Comparison of ENCODE assay signal across 8 cellular contexts in genomic region chr17:31582151-31582907, GRCh38.
A peak's percentile ranks its signal among the peaks of the same experiment; 100 is the strongest.
DNase-seq lines count a peak whose midpoint lies in the region; ATAC-seq, FAIRE-seq and TF ChIP-seq lines count a peak whose summit lies in the region.

No MANE protein-coding gene starts in this region.

- no peak for FAIRE-seq in kidney (lab: Jason Lieb, UNC)

- no peak overlapping the region for H3K4me3 Mint-ChIP-seq in activated CD8-positive, alpha-beta T cell treated with anti-CD3 and anti-CD28 coated beads, Interleukin-2, amount 10 ng/mL, durations not matched to agents 7 days and 5 days
- no peak overlapping the region for H3K4me3 Mint-ChIP-seq in CD8-positive, alpha-beta T cell
- H3K4me3 Mint-ChIP-seq in Caco-2 (ENCODE audit: unreplicated experiment): no peak overlapping the region

- H3K27ac Mint-ChIP-seq in activated CD8-positive, alpha-beta T cell treated with anti-CD3 and anti-CD28 coated beads, Interleukin-2, amount 10 ng/mL, durations not matched to agents 7 days and 5 days: no peak overlapping the region
- H3K27ac Mint-ChIP-seq in CD8-positive, alpha-beta T cell: no peak overlapping the region
- H3K27ac Mint-ChIP-seq in Caco-2 (ENCODE audit: unreplicated experiment): no peak overlapping the region

- peak; percentile 26 for DNase-seq in activated CD8-positive, alpha-beta T cell treated with anti-CD3 and anti-CD28 coated beads, Interleukin-2, amount 10 ng/mL, durations not matched to agents 7 days and 5 days
- DNase-seq in kidney (peak; percentile 90), Caco-2 (no peak)
- DNase-seq in CD8-positive, alpha-beta T cell: no peak
- no peak for DNase-seq in activated CD4-positive, CD25-positive, alpha-beta regulatory T cell (lab: John Stamatoyannopoulos, UW)

- H3K4me1 ChIP-seq in kidney (ENCODE audit: control insufficient read depth in 1 of 2, insufficient read depth in 1 of 2, low read depth in 1 of 2, low read length in 2 of 2): peaks cover 0 to 19% of the 10 kb centered on the region in 2 donors
- H3K4me1 ChIP-seq in subcutaneous abdominal adipose tissue (ENCODE audit: control insufficient read depth in 5 of 5, insufficient read depth in 5 of 5, low read length in 5 of 5): peaks cover 21 to 75% (median 64%) of the 10 kb centered on the region in 5 donors
- H3K4me1 ChIP-seq in CD8-positive, alpha-beta T cell (ENCODE audit: insufficient read depth, low read length): no peaks in the 10 kb centered on the region
- H3K4me1 ChIP-seq in Caco-2: no peaks in the 10 kb centered on the region

- H3K4me3 ChIP-seq in kidney (ENCODE audit: low read length in 2 of 2): no peak overlapping the region
- H3K4me3 ChIP-seq in subcutaneous abdominal adipose tissue (ENCODE audit: low read depth in 1 of 5, low read length in 5 of 5): peak overlapping the region in 4 of 5 donors; percentile 17 to 40 (median 28)
- H3K4me3 ChIP-seq in CD8-positive, alpha-beta T cell (ENCODE audit: low read depth, low read length): no peak overlapping the region
- no peak overlapping the region for H3K4me3 ChIP-seq in Caco-2 (ENCODE audit: low read depth, low read length)

- H3K4me1 Mint-ChIP-seq in activated CD8-positive, alpha-beta T cell treated with anti-CD3 and anti-CD28 coated beads, Interleukin-2, amount 10 ng/mL, durations not matched to agents 7 days and 5 days (ENCODE audit: low read depth): peaks cover 4% of the 10 kb centered on the region
- no peaks in the 10 kb centered on the region for H3K4me1 Mint-ChIP-seq in CD8-positive, alpha-beta T cell (ENCODE audit: low read depth)
- H3K4me1 Mint-ChIP-seq in Caco-2 (ENCODE audit: low read depth, unreplicated experiment): no peaks in the 10 kb centered on the region

- POLR2A ChIA-PET in activated CD8-positive, alpha-beta T cell treated with anti-CD3 and anti-CD28 coated beads, Interleukin-2, amount 10 ng/mL, durations not matched to agents 7 days and 5 days (lab: Charles Lee): interaction anchor here (0.6 kb wide), 1 partner anchor 74 kb away, joined by 3 read pairs; no protein-coding TSS in a partner anchor
- POLR2A ChIA-PET in CD8-positive, alpha-beta T cell (lab: Charles Lee): no interaction called here
- POLR2A ChIA-PET in Caco-2 (lab: Charles Lee): interaction anchor here (0.6 kb wide), 1 partner anchor 161 kb away, joined by 3 read pairs; no protein-coding TSS in a partner anchor

- intact Hi-C loops in kidney (cut with DNase I) (no loop called here), Caco-2 (cut with micrococcal nuclease; ENCODE audit: unreplicated experiment) (loop anchor here (10.0 kb wide), 1 partner anchor 58 kb away; no protein-coding TSS in a partner anchor)
- intact Hi-C loops in CD8-positive, alpha-beta T cell (cut with DNase I, micrococcal nuclease): no loop called here

- H3K9ac ChIP-seq in kidney (ENCODE audit: low read length in 2 of 2): no peak overlapping the region
- H3K9ac ChIP-seq in subcutaneous abdominal adipose tissue (ENCODE audit: low read length in 5 of 5): peak overlapping the region; percentile 7 to 70 (median 44)

- TF ChIP-seq CTCF in kidney (IDR thresholded peaks at IDR 0.05; ENCODE audit: borderline replicate concordance, extremely low read depth, insufficient read depth): no peak
- no peak for TF ChIP-seq CTCF in CD8-positive, alpha-beta T cell (IDR thresholded peaks at IDR 0.05)
- TF ChIP-seq CTCF in Caco-2 (IDR thresholded peaks at IDR 0.05; ENCODE audit: insufficient read depth in 1 of 2, low read depth in 1 of 2, low read length in 1 of 2, severe bottlenecking in 1 of 2, unreplicated experiment in 1 of 2): no peak

- H3K27me3 ChIP-seq in subcutaneous abdominal adipose tissue (ENCODE audit: control insufficient read depth in 5 of 5, insufficient read depth in 4 of 5, low read length in 5 of 5) (no peaks in the 10 kb centered on the region), Caco-2 (replicated peaks; ENCODE audit: control insufficient read depth, insufficient read depth, low read length) (no peaks in the 10 kb centered on the region)
- H3K27me3 ChIP-seq in CD8-positive, alpha-beta T cell (ENCODE audit: insufficient read depth, low read length): no peaks in the 10 kb centered on the region

- H3K36me3 ChIP-seq in kidney (ENCODE audit: control insufficient read depth in 1 of 2, insufficient read depth in 2 of 2, low read length in 2 of 2) (no peaks in the 10 kb centered on the region), subcutaneous abdominal adipose tissue (ENCODE audit: control insufficient read depth in 5 of 5, insufficient read depth in 5 of 5, low read length in 5 of 5) (peaks cover 0 to 17% (median 16%) of the 10 kb centered on the region in 5 donors), Caco-2 (ENCODE audit: control insufficient read depth, insufficient read depth, low read length) (no peaks in the 10 kb centered on the region)
- H3K36me3 ChIP-seq in CD8-positive, alpha-beta T cell (ENCODE audit: insufficient read depth, low read length): no peaks in the 10 kb centered on the region

- ATAC-seq in GM19397 (IDR thresholded peaks at IDR 0.05; ENCODE audit: unreplicated experiment) (peak; percentile 53), HG02884 (IDR thresholded peaks at IDR 0.05; ENCODE audit: unreplicated experiment) (no peak)
- ATAC-seq in activated CD8-positive, alpha-beta T cell treated with anti-CD3 and anti-CD28 coated beads, Interleukin-2, amount 10 ng/mL, durations not matched to agents 7 days and 5 days: no peak
- ATAC-seq in CD8-positive, alpha-beta T cell: no peak

- H3K27me3 Mint-ChIP-seq in activated CD8-positive, alpha-beta T cell treated with anti-CD3 and anti-CD28 coated beads, Interleukin-2, amount 10 ng/mL, durations not matched to agents 7 days and 5 days (ENCODE audit: low read depth): no peaks in the 10 kb centered on the region
- peaks cover 6% of the 10 kb centered on the region for H3K27me3 Mint-ChIP-seq in CD8-positive, alpha-beta T cell (ENCODE audit: low read depth)
- H3K27me3 Mint-ChIP-seq in Caco-2 (ENCODE audit: insufficient read depth, unreplicated experiment): no peaks in the 10 kb centered on the region

- no TSS peak for BruUV-seq in Caco-2 (replicated peaks; lab: Mats Ljungman, UMichigan)

- H3K36me3 Mint-ChIP-seq in activated CD8-positive, alpha-beta T cell treated with anti-CD3 and anti-CD28 coated beads, Interleukin-2, amount 10 ng/mL, durations not matched to agents 7 days and 5 days (ENCODE audit: low read depth): no peaks in the 10 kb centered on the region
- no peaks in the 10 kb centered on the region for H3K36me3 Mint-ChIP-seq in CD8-positive, alpha-beta T cell
- H3K36me3 Mint-ChIP-seq in Caco-2 (ENCODE audit: insufficient read depth, unreplicated experiment): peaks cover 15% of the 10 kb centered on the region

- no peaks in the 10 kb centered on the region for H3K9me3 Mint-ChIP-seq in activated CD8-positive, alpha-beta T cell treated with anti-CD3 and anti-CD28 coated beads, Interleukin-2, amount 10 ng/mL, durations not matched to agents 7 days and 5 days (ENCODE audit: insufficient read depth)
- H3K9me3 Mint-ChIP-seq in CD8-positive, alpha-beta T cell: no peaks in the 10 kb centered on the region
- H3K9me3 Mint-ChIP-seq in Caco-2 (ENCODE audit: unreplicated experiment): no peaks in the 10 kb centered on the region

- CTCF ChIA-PET in activated CD8-positive, alpha-beta T cell treated with anti-CD3 and anti-CD28 coated beads, Interleukin-2, amount 10 ng/mL, durations not matched to agents 7 days and 5 days (lab: Charles Lee): interaction anchor here (1.7 kb wide), 1 partner anchor 260 kb away, joined by 5 read pairs; no protein-coding TSS in a partner anchor
- CTCF ChIA-PET in CD8-positive, alpha-beta T cell (lab: Charles Lee): no interaction called here
- CTCF ChIA-PET in Caco-2 (lab: Charles Lee): no interaction called here

- H3K9me3 ChIP-seq in kidney (ENCODE audit: control insufficient read depth in 1 of 2, low read length in 2 of 2) (no peaks in the 10 kb centered on the region), subcutaneous abdominal adipose tissue (ENCODE audit: control insufficient read depth in 5 of 5, low read length in 5 of 5) (no peaks in the 10 kb centered on the region), Caco-2 (no peaks in the 10 kb centered on the region)
- no peaks in the 10 kb centered on the region for H3K9me3 ChIP-seq in CD8-positive, alpha-beta T cell (ENCODE audit: low read length)

- H3K27ac ChIP-seq in kidney (ENCODE audit: low read depth in 2 of 2, low read length in 2 of 2) (peak overlapping the region; percentile 77 to 88), subcutaneous abdominal adipose tissue (ENCODE audit: low read depth, low read length) (peak overlapping the region; percentile 93)
- H3K27ac ChIP-seq in CD8-positive, alpha-beta T cell (ENCODE audit: low read depth, low read length): no peak overlapping the region

Comparison
In these comparisons a context has a peak if more than half of its experiments do, and no peak if none do; other contexts are left out.
1. DNase-seq: peak in activated CD8-positive, alpha-beta T cell treated with anti-CD3 and anti-CD28 coated beads, Interleukin-2, amount 10 ng/mL, durations not matched to agents 7 days and 5 days (single experiment) and kidney (single experiment); none in CD8-positive, alpha-beta T cell (0 of 7), Caco-2 (0 of 2) and activated CD4-positive, CD25-positive, alpha-beta regulatory T cell (0 of 4).
2. H3K4me3 ChIP-seq: peak in subcutaneous abdominal adipose tissue (4 of 5); none in kidney (0 of 2), CD8-positive, alpha-beta T cell (single experiment) and Caco-2 (single experiment).
3. H3K9ac ChIP-seq: peak in subcutaneous abdominal adipose tissue (5 of 5); none in kidney (0 of 2).